7 cellular contexts compared by ENCODE assay signal in the genomic region with DNA sequence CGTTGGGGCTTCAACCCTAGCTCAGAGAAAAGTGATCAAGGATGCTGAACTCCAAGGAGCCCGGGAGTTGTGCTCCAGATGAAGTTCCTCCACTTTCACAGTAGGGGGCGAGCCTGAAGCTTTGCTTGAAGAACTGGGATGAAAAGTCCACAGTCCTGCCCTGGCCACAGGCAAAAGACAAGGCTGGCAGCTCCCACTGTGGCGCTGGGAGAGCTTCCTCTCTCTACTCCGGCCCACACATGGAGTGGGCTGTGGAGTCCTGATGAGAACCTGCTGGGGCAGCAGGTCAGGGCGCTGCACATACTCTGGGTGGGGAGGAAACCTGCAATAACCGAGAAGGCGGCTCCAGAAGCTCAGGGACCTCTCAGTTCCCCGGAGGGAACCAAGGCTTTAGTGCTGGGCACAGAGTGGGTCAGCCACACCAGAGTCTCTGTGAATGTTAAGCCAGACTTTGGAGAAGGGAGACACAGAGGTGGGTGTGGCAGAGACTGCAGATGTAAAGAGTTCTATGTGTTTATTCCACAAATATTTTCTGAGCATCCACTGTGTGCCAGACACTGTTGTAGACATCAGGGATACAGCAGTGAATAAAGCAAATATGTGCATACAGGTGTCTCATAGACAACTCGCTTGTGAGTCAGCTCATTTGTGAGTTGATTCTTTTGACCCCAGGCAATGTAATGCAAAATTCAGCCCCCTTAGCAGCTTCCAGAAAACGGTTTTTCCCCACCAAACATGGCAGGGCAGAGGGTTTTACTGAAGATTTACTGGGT. TPM values are rescaled to one million over a fixed set of nuclear protein-coding genes. Genes with fewer than 3 reads are reported as not detected.
DNase-seq lines count a peak whose midpoint lies in the region; ATAC-seq and TF ChIP-seq lines count a peak whose summit lies in the region.

No MANE protein-coding gene starts in this region.

- H3K9me3 ChIP-seq in HEK293 (ENCODE audit: control insufficient read depth, insufficient read depth, low read depth, low read length) (no peaks in the 10 kb centered on the region), Peyer's patch (no peaks in the 10 kb centered on the region)

- no peak for TF ChIP-seq POLR2A in Peyer's patch (IDR thresholded peaks at IDR 0.05)

- POLR2A ChIA-PET in HEK293 (lab: Yijun Ruan, JAX): interaction anchor here (1.2 kb wide), 1 partner anchor 17 kb away, joined by 5 read pairs; no protein-coding TSS in a partner anchor

- TF ChIP-seq CTCF in HEK293 (tag by site-specific recombination; IDR thresholded peaks at IDR 0.05): 0 out of 2 replicates have a peak, but pooled peaks have one; percentile 25
- TF ChIP-seq CTCF in Peyer's patch (IDR thresholded peaks at IDR 0.05): peak; percentile 27 to 86 (median 72)
- peak; percentile 83 for TF ChIP-seq CTCF in coronary artery (IDR thresholded peaks at IDR 0.05)

- CTCF ChIA-PET in HEK293 (lab: Yijun Ruan, JAX): interaction anchor here (0.6 to 3.5 kb wide), 29 partner anchors 10 to 730 kb away, joined by 3 to 45 read pairs (median 3); no protein-coding TSS in a partner anchor

- H3K4me3 ChIP-seq in HEK293 (ENCODE audit: low read depth, low read length) (no peak overlapping the region), Peyer's patch (no peak overlapping the region), coronary artery (no peak overlapping the region)

- DNase-seq in DMS 273 (lab: John Stamatoyannopoulos, UW; ENCODE audit: unreplicated experiment) (peak; percentile 84), Peyer's patch (peak in 2 of 3 donors; percentile 61 to 79), coronary artery (ENCODE audit: low spot score) (no peak), left lobe of liver (ENCODE audit: low spot score) (peak; percentile 65), stromal cell of bone marrow (ENCODE audit: low read depth) (peak; percentile 63)

- H3K36me3 ChIP-seq in HEK293 (ENCODE audit: control insufficient read depth in 2 of 2, insufficient read depth in 1 of 2, low read length in 2 of 2) (no peaks in the 10 kb centered on the region), Peyer's patch (no peaks in the 10 kb centered on the region)

- H3K27ac ChIP-seq in HEK293 (ENCODE audit: extremely low read depth, low read depth, low read length): no peak overlapping the region
- H3K27ac ChIP-seq in Peyer's patch: peak overlapping the region; percentile 3 to 65 (median 15)
- H3K27ac ChIP-seq in coronary artery: peak overlapping the region; percentile 92 to 94

- ATAC-seq in left lobe of liver: peak; percentile 98
- ATAC-seq in HG02840 (IDR thresholded peaks at IDR 0.05; ENCODE audit: low FRiP score, unreplicated experiment): no peak

- H3K27me3 ChIP-seq in Peyer's patch: no peaks in the 10 kb centered on the region

- H3K4me1 ChIP-seq in HEK293 (ENCODE audit: control insufficient read depth, insufficient read depth, low read length) (no peaks in the 10 kb centered on the region), Peyer's patch (peaks cover 0 to 14% (median 0%) of the 10 kb centered on the region in 4 donors)

TF ChIP-seq in HEK293, 187 proteins besides CTCF, POLR2A, EP300 and RAD21 (continues in another document):
- TF ChIP-seq ZNF132 (tag by site-specific recombination; IDR thresholded peaks at IDR 0.05; ENCODE audit: borderline replicate concordance): no peak
- no peak for TF ChIP-seq ZNF658 (tag by site-specific recombination; IDR thresholded peaks at IDR 0.05)
- no peak for TF ChIP-seq ZNF585B (tag by site-specific recombination; IDR thresholded peaks at IDR 0.05)
- TF ChIP-seq, protein P1, sequence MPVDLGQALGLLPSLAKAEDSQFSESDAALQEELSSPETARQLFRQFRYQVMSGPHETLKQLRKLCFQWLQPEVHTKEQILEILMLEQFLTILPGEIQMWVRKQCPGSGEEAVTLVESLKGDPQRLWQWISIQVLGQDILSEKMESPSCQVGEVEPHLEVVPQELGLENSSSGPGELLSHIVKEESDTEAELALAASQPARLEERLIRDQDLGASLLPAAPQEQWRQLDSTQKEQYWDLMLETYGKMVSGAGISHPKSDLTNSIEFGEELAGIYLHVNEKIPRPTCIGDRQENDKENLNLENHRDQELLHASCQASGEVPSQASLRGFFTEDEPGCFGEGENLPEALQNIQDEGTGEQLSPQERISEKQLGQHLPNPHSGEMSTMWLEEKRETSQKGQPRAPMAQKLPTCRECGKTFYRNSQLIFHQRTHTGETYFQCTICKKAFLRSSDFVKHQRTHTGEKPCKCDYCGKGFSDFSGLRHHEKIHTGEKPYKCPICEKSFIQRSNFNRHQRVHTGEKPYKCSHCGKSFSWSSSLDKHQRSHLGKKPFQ (tag by site-specific recombination; IDR thresholded peaks at IDR 0.05): no peak
- peak; percentile 57 for TF ChIP-seq ZFHX2 (tag by site-specific recombination; conservative IDR thresholded peaks at IDR 0.05)
- no peak for TF ChIP-seq SALL2 (tag by site-specific recombination; IDR thresholded peaks at IDR 0.05; ENCODE audit: borderline replicate concordance)
- TF ChIP-seq EGR2 (tag by site-specific recombination; IDR thresholded peaks at IDR 0.05; ENCODE audit: low read depth): peak; percentile 35; the same call in 1 of the 2 replicates
- TF ChIP-seq ZNF2 (tag by site-specific recombination; IDR thresholded peaks at IDR 0.05): 0 out of 2 replicates have a peak, but pooled peaks have one; percentile 30
- TF ChIP-seq, protein P2, sequence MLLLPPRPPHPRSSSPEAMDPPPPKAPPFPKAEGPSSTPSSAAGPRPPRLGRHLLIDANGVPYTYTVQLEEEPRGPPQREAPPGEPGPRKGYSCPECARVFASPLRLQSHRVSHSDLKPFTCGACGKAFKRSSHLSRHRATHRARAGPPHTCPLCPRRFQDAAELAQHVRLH (tag by site-specific recombination; IDR thresholded peaks at IDR 0.05): no peak
- no peak for TF ChIP-seq ZSCAN30 (tag by site-specific recombination; IDR thresholded peaks at IDR 0.05)
- TF ChIP-seq ZNF548 (tag by site-specific recombination; IDR thresholded peaks at IDR 0.05): no peak
- TF ChIP-seq ZNF555 (tag by site-specific recombination; conservative IDR thresholded peaks at IDR 0.05): no peak
- TF ChIP-seq ZNF830 (tag by site-specific recombination; IDR thresholded peaks at IDR 0.05; ENCODE audit: low read depth): no peak
- TF ChIP-seq, protein P3, sequence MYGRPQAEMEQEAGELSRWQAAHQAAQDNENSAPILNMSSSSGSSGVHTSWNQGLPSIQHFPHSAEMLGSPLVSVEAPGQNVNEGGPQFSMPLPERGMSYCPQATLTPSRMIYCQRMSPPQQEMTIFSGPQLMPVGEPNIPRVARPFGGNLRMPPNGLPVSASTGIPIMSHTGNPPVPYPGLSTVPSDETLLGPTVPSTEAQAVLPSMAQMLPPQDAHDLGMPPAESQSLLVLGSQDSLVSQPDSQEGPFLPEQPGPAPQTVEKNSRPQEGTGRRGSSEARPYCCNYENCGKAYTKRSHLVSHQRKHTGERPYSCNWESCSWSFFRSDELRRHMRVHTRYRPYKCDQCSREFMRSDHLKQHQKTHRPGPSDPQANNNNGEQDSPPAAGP (tag by site-specific recombination; IDR thresholded peaks at IDR 0.05): no peak
- TF ChIP-seq, protein P4, sequence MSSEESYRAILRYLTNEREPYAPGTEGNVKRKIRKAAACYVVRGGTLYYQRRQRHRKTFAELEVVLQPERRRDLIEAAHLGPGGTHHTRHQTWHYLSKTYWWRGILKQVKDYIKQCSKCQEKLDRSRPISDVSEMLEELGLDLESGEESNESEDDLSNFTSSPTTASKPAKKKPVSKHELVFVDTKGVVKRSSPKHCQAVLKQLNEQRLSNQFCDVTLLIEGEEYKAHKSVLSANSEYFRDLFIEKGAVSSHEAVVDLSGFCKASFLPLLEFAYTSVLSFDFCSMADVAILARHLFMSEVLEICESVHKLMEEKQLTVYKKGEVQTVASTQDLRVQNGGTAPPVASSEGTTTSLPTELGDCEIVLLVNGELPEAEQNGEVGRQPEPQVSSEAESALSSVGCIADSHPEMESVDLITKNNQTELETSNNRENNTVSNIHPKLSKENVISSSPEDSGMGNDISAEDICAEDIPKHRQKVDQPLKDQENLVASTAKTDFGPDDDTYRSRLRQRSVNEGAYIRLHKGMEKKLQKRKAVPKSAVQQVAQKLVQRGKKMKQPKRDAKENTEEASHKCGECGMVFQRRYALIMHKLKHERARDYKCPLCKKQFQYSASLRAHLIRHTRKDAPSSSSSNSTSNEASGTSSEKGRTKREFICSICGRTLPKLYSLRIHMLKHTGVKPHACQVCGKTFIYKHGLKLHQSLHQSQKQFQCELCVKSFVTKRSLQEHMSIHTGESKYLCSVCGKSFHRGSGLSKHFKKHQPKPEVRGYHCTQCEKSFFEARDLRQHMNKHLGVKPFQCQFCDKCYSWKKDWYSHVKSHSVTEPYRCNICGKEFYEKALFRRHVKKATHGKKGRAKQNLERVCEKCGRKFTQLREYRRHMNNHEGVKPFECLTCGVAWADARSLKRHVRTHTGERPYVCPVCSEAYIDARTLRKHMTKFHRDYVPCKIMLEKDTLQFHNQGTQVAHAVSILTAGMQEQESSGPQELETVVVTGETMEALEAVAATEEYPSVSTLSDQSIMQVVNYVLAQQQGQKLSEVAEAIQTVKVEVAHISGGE (tag by site-specific recombination; conservative IDR thresholded peaks at IDR 0.05; ENCODE audit: low read depth): no peak
- TF ChIP-seq, protein P5, sequence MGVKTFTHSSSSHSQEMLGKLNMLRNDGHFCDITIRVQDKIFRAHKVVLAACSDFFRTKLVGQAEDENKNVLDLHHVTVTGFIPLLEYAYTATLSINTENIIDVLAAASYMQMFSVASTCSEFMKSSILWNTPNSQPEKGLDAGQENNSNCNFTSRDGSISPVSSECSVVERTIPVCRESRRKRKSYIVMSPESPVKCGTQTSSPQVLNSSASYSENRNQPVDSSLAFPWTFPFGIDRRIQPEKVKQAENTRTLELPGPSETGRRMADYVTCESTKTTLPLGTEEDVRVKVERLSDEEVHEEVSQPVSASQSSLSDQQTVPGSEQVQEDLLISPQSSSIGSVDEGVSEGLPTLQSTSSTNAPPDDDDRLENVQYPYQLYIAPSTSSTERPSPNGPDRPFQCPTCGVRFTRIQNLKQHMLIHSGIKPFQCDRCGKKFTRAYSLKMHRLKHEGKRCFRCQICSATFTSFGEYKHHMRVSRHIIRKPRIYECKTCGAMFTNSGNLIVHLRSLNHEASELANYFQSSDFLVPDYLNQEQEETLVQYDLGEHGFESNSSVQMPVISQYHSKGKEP (tag by site-specific recombination; IDR thresholded peaks at IDR 0.05): no peak
- TF ChIP-seq TRIM28 (IDR thresholded peaks at IDR 0.05; ENCODE audit: borderline replicate concordance, low read length): no peak
- no peak for TF ChIP-seq OSR2 (tag by site-specific recombination; IDR thresholded peaks at IDR 0.05)

RNA-seq across cellular contexts. Expression of a gene that starts 48.0 kb away (rescaled TPM):
- total RNA-seq in Peyer's patch (10 to 100 TPM; 25.6 to 67.1 (median 37.8) TPM), left lobe of liver (21.3 TPM)

RNA-seq across cellular contexts. Expression of a gene that starts 59.9 kb away (rescaled TPM):
- total RNA-seq in Peyer's patch (10 to 100 TPM; 18.6 to 47.0 (median 21.9) TPM), left lobe of liver (7.6 TPM)

Comparison
In these comparisons a context has a peak if more than half of its experiments do, and no peak if none do; other contexts are left out.
1. CTCF ChIP-seq: peak in every context shown above with its lines; median percentile 83 in coronary artery; 72 in Peyer's patch; 25 in HEK293.